Comparison of ENCODE assay signal across 31 cellular contexts in genomic region chr1:210291088-210291487, GRCh38. TPM values are rescaled to one million over a fixed set of nuclear protein-coding genes. Genes with fewer than 3 reads are reported as not detected.
DNase-seq lines count a peak whose midpoint lies in the region; ATAC-seq and TF ChIP-seq lines count a peak whose summit lies in the region.
"Had no signal": no experiment of that assay in that cellular context is flagged by ENCODE, and none has a peak within 500 bp of the region (broad histone marks: within the 10 kb centered on the region; RNA-seq: fewer than 3 reads in every experiment).

No MANE protein-coding gene starts in this region.

- POLR2A ChIA-PET in HEK293 (lab: Yijun Ruan, JAX), result interaction anchor here (1.3 kb wide), 1 partner anchor 59 kb away, joined by 9 read pairs; the partner anchor contains the start of gene SERTAD4
- POLR2A ChIA-PET in naive thymus-derived CD8-positive, alpha-beta T cell (lab: Charles Lee), result no interaction called here
- POLR2A ChIA-PET in activated CD4-positive, alpha-beta T cell treated with anti-CD3 and anti-CD28 coated beads, Interleukin-2, amount 10 ng/mL, durations not matched to agents 7 days and 5 days (lab: Charles Lee), result no interaction called here

- H3K27ac ChIP-seq in HEK293 (ENCODE audit: extremely low read depth, low read depth, low read length) (peak overlapping the region; percentile 1; the same call in 1 of the 2 replicates), stomach smooth muscle (ENCODE audit: low read length) (peak overlapping the region; percentile 93)
- H3K27ac ChIP-seq: BLaER1, KMS-11, spleen had no signal

- H3K27me3 Mint-ChIP-seq in brain (peaks cover 6% of the 10 kb centered on the region), nephron (ENCODE audit: low read depth) (peaks cover 40% of the 10 kb centered on the region)
- H3K27me3 Mint-ChIP-seq in naive thymus-derived CD8-positive, alpha-beta T cell, result peaks cover 31 to 62% (median 46%) of the 10 kb centered on the region in 5 donors
- peaks cover 44% of the 10 kb centered on the region for H3K27me3 Mint-ChIP-seq in activated CD4-positive, alpha-beta T cell treated with anti-CD3 and anti-CD28 coated beads, Interleukin-2, amount 10 ng/mL, durations not matched to agents 7 days and 5 days

- peaks cover 20% of the 10 kb centered on the region for H3K4me1 ChIP-seq in HEK293 (ENCODE audit: control insufficient read depth, insufficient read depth, low read length)
- peaks cover 43% of the 10 kb centered on the region for H3K4me1 ChIP-seq in stomach smooth muscle (ENCODE audit: control insufficient read depth, insufficient read depth, low read length)
- H3K4me1 ChIP-seq: BLaER1 had no signal

- H3K9me3 ChIP-seq in HEK293 (ENCODE audit: control insufficient read depth, insufficient read depth, low read depth, low read length) (no peaks in the 10 kb centered on the region), stomach smooth muscle (ENCODE audit: control insufficient read depth in 2 of 2, low read length in 2 of 2) (no peaks in the 10 kb centered on the region)
- H3K9me3 ChIP-seq: BLaER1, HAP-1, MG63, right atrium auricular region, spleen, tibial nerve had no signal

- ATAC-seq in naive thymus-derived CD8-positive, alpha-beta T cell, result no peak
- ATAC-seq: effector memory CD8-positive, alpha-beta T cell; left lobe of liver; PC-3; stimulated activated naive CD8-positive, alpha-beta T cell treated with anti-CD3 and anti-CD28 coated beads, Interleukin-15, amount 100 ng/mL, for 72 hours had no signal

- DNase-seq in DMS153 treated with DMSO at 0.1 percent for 48 hours (lab: John Stamatoyannopoulos, UW; ENCODE audit: unreplicated experiment) (no peak), middle frontal gyrus (ENCODE audit: extremely low spot score, low spot score) (no peak)
- no peak for DNase-seq in naive thymus-derived CD8-positive, alpha-beta T cell
- no peak for DNase-seq in activated CD4-positive, alpha-beta T cell treated with anti-CD3 and anti-CD28 coated beads, Interleukin-2, amount 10 ng/mL, durations not matched to agents 7 days and 5 days
- DNase-seq: activated CD4-positive, alpha-beta T cell treated with anti-CD3 and anti-CD28 coated beads, Interleukin-2, amount 10 ng/mL, durations not matched to agents 24 days and 14 days; activated gamma-delta T cell treated with Interleukin-2 at 50 U/mL for 16 hours; activated naive CD8-positive, alpha-beta T cell treated with anti-CD3 and anti-CD28 coated beads, Interleukin-2, amount 10 ng/mL, durations not matched to agents 7 days and 5 days; activated T-cell treated with anti-CD3 and anti-CD28 coated beads, Interleukin-2, amount 50 U/mL, for 24 hours; central memory CD4-positive, alpha-beta T cell; DMS53; effector memory CD8-positive, alpha-beta T cell; MG63; naive B cell; NCI-H1105 treated with DMSO at 0.1 percent for 48 hours; NCI-H1930; NCI-H2227 treated with DMSO at 0.1 percent for 48 hours; NCI-H69; PC-3; spleen; stimulated activated naive CD8-positive, alpha-beta T cell treated with anti-CD3 and anti-CD28 coated beads, Interleukin-15, amount 100 ng/mL, for 72 hours; T-helper 9 cell had no signal

- H3K27ac Mint-ChIP-seq in brain (peak overlapping the region in 3 of 5 experiments; percentile 73 to 90 (median 77)), nephron (peak overlapping the region; percentile 97 to 98 (median 98))
- H3K27ac Mint-ChIP-seq in naive thymus-derived CD8-positive, alpha-beta T cell, result no peak overlapping the region
- H3K27ac Mint-ChIP-seq in activated CD4-positive, alpha-beta T cell treated with anti-CD3 and anti-CD28 coated beads, Interleukin-2, amount 10 ng/mL, durations not matched to agents 7 days and 5 days, result no peak overlapping the region
- H3K27ac Mint-ChIP-seq: activated CD4-positive, alpha-beta T cell treated with anti-CD3 and anti-CD28 coated beads, Interleukin-2, amount 10 ng/mL, durations not matched to agents 24 days and 14 days; activated naive CD8-positive, alpha-beta T cell treated with anti-CD3 and anti-CD28 coated beads, Interleukin-2, amount 10 ng/mL, durations not matched to agents 7 days and 5 days; activated T-cell treated with anti-CD3 and anti-CD28 coated beads, Interleukin-2, amount 50 U/mL, for 24 hours; effector memory CD8-positive, alpha-beta T cell; naive B cell; stimulated activated naive CD8-positive, alpha-beta T cell treated with anti-CD3 and anti-CD28 coated beads, Interleukin-15, amount 100 ng/mL, for 72 hours had no signal

- H3K36me3 Mint-ChIP-seq in brain, result no peaks in the 10 kb centered on the region
- no peaks in the 10 kb centered on the region for H3K36me3 Mint-ChIP-seq in nephron (ENCODE audit: low read depth)
- no peaks in the 10 kb centered on the region for H3K36me3 Mint-ChIP-seq in naive thymus-derived CD8-positive, alpha-beta T cell
- H3K36me3 Mint-ChIP-seq in activated CD4-positive, alpha-beta T cell treated with anti-CD3 and anti-CD28 coated beads, Interleukin-2, amount 10 ng/mL, durations not matched to agents 7 days and 5 days (ENCODE audit: low read depth), result no peaks in the 10 kb centered on the region
- H3K36me3 Mint-ChIP-seq: activated naive CD8-positive, alpha-beta T cell treated with anti-CD3 and anti-CD28 coated beads, Interleukin-2, amount 10 ng/mL, durations not matched to agents 7 days and 5 days had no signal

- H3K9ac ChIP-seq in stomach smooth muscle (ENCODE audit: low read length in 2 of 2), result no peak overlapping the region
- H3K9ac ChIP-seq: BLaER1, KMS-11 had no signal

- H3K4me1 Mint-ChIP-seq in brain (peaks cover 56% of the 10 kb centered on the region), nephron (peaks cover 56% of the 10 kb centered on the region)
- H3K4me1 Mint-ChIP-seq in naive thymus-derived CD8-positive, alpha-beta T cell, result peaks cover 4 to 6% (median 5%) of the 10 kb centered on the region in 4 donors
- peaks cover 3% of the 10 kb centered on the region for H3K4me1 Mint-ChIP-seq in activated CD4-positive, alpha-beta T cell treated with anti-CD3 and anti-CD28 coated beads, Interleukin-2, amount 10 ng/mL, durations not matched to agents 7 days and 5 days
- H3K4me1 Mint-ChIP-seq: activated CD4-positive, alpha-beta T cell treated with anti-CD3 and anti-CD28 coated beads, Interleukin-2, amount 10 ng/mL, durations not matched to agents 24 days and 14 days had no signal

- no peaks in the 10 kb centered on the region for H3K27me3 ChIP-seq in stomach smooth muscle (ENCODE audit: control insufficient read depth in 1 of 2, insufficient read depth in 2 of 2, low read length in 2 of 2)
- H3K27me3 ChIP-seq: right atrium auricular region, tibial nerve had no signal

- H3K4me3 ChIP-seq in HEK293 (ENCODE audit: low read depth, low read length), result no peak overlapping the region
- no peak overlapping the region for H3K4me3 ChIP-seq in stomach smooth muscle (ENCODE audit: low read length in 2 of 2)
- H3K4me3 ChIP-seq: BLaER1, HAP-1, MG63, right atrium auricular region, spleen, tibial nerve had no signal

- H3K4me3 Mint-ChIP-seq in brain, result peak overlapping the region in 4 of 5 experiments; percentile 30 to 75 (median 64)
- H3K4me3 Mint-ChIP-seq in nephron, result peak overlapping the region in 2 of 3 experiments; percentile 66 to 76
- no peak overlapping the region for H3K4me3 Mint-ChIP-seq in naive thymus-derived CD8-positive, alpha-beta T cell
- no peak overlapping the region for H3K4me3 Mint-ChIP-seq in activated CD4-positive, alpha-beta T cell treated with anti-CD3 and anti-CD28 coated beads, Interleukin-2, amount 10 ng/mL, durations not matched to agents 7 days and 5 days
- H3K4me3 Mint-ChIP-seq: activated CD4-positive, alpha-beta T cell treated with anti-CD3 and anti-CD28 coated beads, Interleukin-2, amount 10 ng/mL, durations not matched to agents 24 days and 14 days; activated naive CD8-positive, alpha-beta T cell treated with anti-CD3 and anti-CD28 coated beads, Interleukin-2, amount 10 ng/mL, durations not matched to agents 7 days and 5 days; activated T-cell treated with anti-CD3 and anti-CD28 coated beads, Interleukin-2, amount 50 U/mL, for 24 hours; effector memory CD8-positive, alpha-beta T cell; stimulated activated naive CD8-positive, alpha-beta T cell treated with anti-CD3 and anti-CD28 coated beads, Interleukin-15, amount 100 ng/mL, for 72 hours had no signal

- peaks cover 0 to 4% (median 0%) of the 10 kb centered on the region in 5 experiments for H3K9me3 Mint-ChIP-seq in brain
- no peaks in the 10 kb centered on the region for H3K9me3 Mint-ChIP-seq in nephron
- no peaks in the 10 kb centered on the region for H3K9me3 Mint-ChIP-seq in naive thymus-derived CD8-positive, alpha-beta T cell
- H3K9me3 Mint-ChIP-seq in activated CD4-positive, alpha-beta T cell treated with anti-CD3 and anti-CD28 coated beads, Interleukin-2, amount 10 ng/mL, durations not matched to agents 7 days and 5 days, result no peaks in the 10 kb centered on the region
- H3K9me3 Mint-ChIP-seq: activated CD4-positive, alpha-beta T cell treated with anti-CD3 and anti-CD28 coated beads, Interleukin-2, amount 10 ng/mL, durations not matched to agents 24 days and 14 days; activated naive CD8-positive, alpha-beta T cell treated with anti-CD3 and anti-CD28 coated beads, Interleukin-2, amount 10 ng/mL, durations not matched to agents 7 days and 5 days; activated T-cell treated with anti-CD3 and anti-CD28 coated beads, Interleukin-2, amount 50 U/mL, for 24 hours; effector memory CD8-positive, alpha-beta T cell; naive B cell; stimulated activated naive CD8-positive, alpha-beta T cell treated with anti-CD3 and anti-CD28 coated beads, Interleukin-15, amount 100 ng/mL, for 72 hours had no signal

- TF ChIP-seq CTCF in HEK293 (tag by site-specific recombination; IDR thresholded peaks at IDR 0.05) (no peak), brain (conservative IDR thresholded peaks at IDR 0.05) (no peak), nephron (IDR thresholded peaks at IDR 0.05; ENCODE audit: unreplicated experiment in 3 of 3) (no peak)

- CTCF ChIA-PET in HEK293 (lab: Yijun Ruan, JAX), result interaction anchor here (0.5 to 2.8 kb wide), 9 partner anchors 17 to 468 kb away, joined by 3 to 12 read pairs (median 3); no protein-coding TSS in a partner anchor
- CTCF ChIA-PET in activated CD4-positive, alpha-beta T cell treated with anti-CD3 and anti-CD28 coated beads, Interleukin-2, amount 10 ng/mL, durations not matched to agents 7 days and 5 days (lab: Charles Lee), result no interaction called here

- H3K36me3 ChIP-seq in HEK293 (ENCODE audit: control insufficient read depth in 2 of 2, insufficient read depth in 1 of 2, low read length in 2 of 2) (no peaks in the 10 kb centered on the region), stomach smooth muscle (ENCODE audit: control insufficient read depth in 2 of 2, insufficient read depth in 2 of 2, low read length in 2 of 2) (no peaks in the 10 kb centered on the region)
- H3K36me3 ChIP-seq: BLaER1, HAP-1, MG63, right atrium auricular region, spleen, tibial nerve had no signal

RNA-seq across cellular contexts. Expression of gene HHAT, which starts 37.6 kb away (rescaled TPM):
- polyA plus RNA-seq in brain (ENCODE audit: insufficient read depth, low read depth, low replicate concordance), result 3.2 TPM
- total RNA-seq in naive thymus-derived CD8-positive, alpha-beta T cell, result 1 to 10 TPM; 1.5 to 1.8 TPM
- polyA plus RNA-seq in naive thymus-derived CD8-positive, alpha-beta T cell, result 1 to 10 TPM in 1 of 3 donors, under 1 TPM in 2; 0.74 to 1.6 (median 0.75) TPM
- 1 to 10 TPM; 1.3 to 1.5 TPM for total RNA-seq in activated CD4-positive, alpha-beta T cell treated with anti-CD3 and anti-CD28 coated beads, Interleukin-2, amount 10 ng/mL, durations not matched to agents 7 days and 5 days

RNA-seq across cellular contexts. Expression of gene SERTAD4, which starts 58.5 kb away (rescaled TPM):
- polyA plus RNA-seq in brain (ENCODE audit: insufficient read depth, low read depth, low replicate concordance), result 9.2 TPM
- not detected for total RNA-seq in naive thymus-derived CD8-positive, alpha-beta T cell
- not detected for polyA plus RNA-seq in naive thymus-derived CD8-positive, alpha-beta T cell
- not detected for total RNA-seq in activated CD4-positive, alpha-beta T cell treated with anti-CD3 and anti-CD28 coated beads, Interleukin-2, amount 10 ng/mL, durations not matched to agents 7 days and 5 days
- total RNA-seq: activated CD4-positive, alpha-beta T cell treated with anti-CD3 and anti-CD28 coated beads, Interleukin-2, amount 10 ng/mL, durations not matched to agents 24 days and 14 days; activated naive CD8-positive, alpha-beta T cell treated with anti-CD3 and anti-CD28 coated beads, Interleukin-2, amount 10 ng/mL, durations not matched to agents 7 days and 5 days; left lobe of liver had no signal

Comparison
In these comparisons a context has a peak if more than half of its experiments do, and no peak if none do; other contexts are left out.
1. H3K27ac Mint-ChIP-seq: peak in brain (3 of 5) and nephron (3 of 3); none in naive thymus-derived CD8-positive, alpha-beta T cell (0 of 10) and activated CD4-positive, alpha-beta T cell treated with anti-CD3 and anti-CD28 coated beads, Interleukin-2, amount 10 ng/mL, durations not matched to agents 7 days and 5 days (single experiment).
2. H3K4me3 Mint-ChIP-seq: peak in brain (4 of 5) and nephron (2 of 3); none in naive thymus-derived CD8-positive, alpha-beta T cell (0 of 10) and activated CD4-positive, alpha-beta T cell treated with anti-CD3 and anti-CD28 coated beads, Interleukin-2, amount 10 ng/mL, durations not matched to agents 7 days and 5 days (single experiment).